Comparison of ENCODE assay signal across 20 cellular contexts in the genomic region with DNA sequence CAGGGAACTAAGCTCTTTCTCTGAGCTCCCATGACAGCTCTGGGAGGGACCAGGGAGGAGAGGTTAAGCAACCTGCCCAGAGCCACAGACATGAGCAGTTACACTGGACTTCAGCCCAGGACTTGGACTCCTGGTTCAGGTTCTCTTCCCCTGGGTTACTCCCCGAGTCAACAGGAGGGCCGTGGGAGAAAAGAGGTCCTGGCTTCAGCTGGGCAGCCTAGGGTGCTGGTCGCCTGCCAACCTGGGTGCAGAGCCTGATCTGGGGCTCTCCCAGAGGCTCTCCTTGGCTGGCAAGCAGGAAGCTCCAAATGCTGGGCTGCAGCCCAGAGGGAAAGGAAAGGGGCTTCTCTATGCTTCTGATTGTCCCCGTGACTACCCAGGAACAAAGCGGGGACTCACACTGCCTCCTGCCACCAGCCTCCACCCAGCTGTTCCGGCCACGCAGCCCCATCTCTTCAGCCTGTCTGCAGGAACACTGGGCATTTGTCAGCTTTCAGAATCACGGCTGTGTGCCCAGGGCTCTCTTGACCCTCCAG.
DNase-seq lines count a peak whose midpoint lies in the region; ATAC-seq and TF ChIP-seq lines count a peak whose summit lies in the region.
"Had no signal": no experiment of that assay in that cellular context is flagged by ENCODE, and none has a peak within 500 bp of the region (broad histone marks: within the 10 kb centered on the region; RNA-seq: fewer than 3 reads in every experiment).

No MANE protein-coding gene starts in this region.

- no peak overlapping the region for H3K9ac ChIP-seq in mammary epithelial cell (ENCODE audit: insufficient read depth, low read length)

- TF ChIP-seq CTCF in MCF 10A (IDR thresholded peaks at IDR 0.05; ENCODE audit: unreplicated experiment) (no peak), mammary epithelial cell (conservative IDR thresholded peaks at IDR 0.05 in 1 of 2, IDR thresholded peaks at IDR 0.05 in 1 of 2; ENCODE audit: extremely low read depth in 1 of 2, insufficient read depth in 1 of 2, low read depth in 1 of 2, low read length in 2 of 2) (no peak), mucosa of descending colon (IDR thresholded peaks at IDR 0.05) (no peak), transverse colon (IDR thresholded peaks at IDR 0.05) (no peak), endothelial cell (IDR thresholded peaks at IDR 0.05; ENCODE audit: unreplicated experiment) (no peak)

- H3K9me3 ChIP-seq in mammary epithelial cell (replicated peaks; ENCODE audit: insufficient read depth, low read length) (no peaks in the 10 kb centered on the region), mucosa of descending colon (no peaks in the 10 kb centered on the region), transverse colon (no peaks in the 10 kb centered on the region)
- H3K9me3 ChIP-seq: ovary, vagina had no signal

- no peaks in the 10 kb centered on the region for H3K36me3 Mint-ChIP-seq in MCF 10A (ENCODE audit: insufficient read depth, unreplicated experiment)
- no peaks in the 10 kb centered on the region for H3K36me3 Mint-ChIP-seq in endothelial cell (ENCODE audit: low read depth, unreplicated experiment)

- H4K20me1 ChIP-seq in mammary epithelial cell (ENCODE audit: insufficient read depth, low read length): no peaks in the 10 kb centered on the region

- no peak for TF ChIP-seq EP300 in transverse colon (IDR thresholded peaks at IDR 0.05; ENCODE audit: low read depth)

- WGBS in mammary epithelial cell (ENCODE audit: low coverage, missing lambda C conversion rate): 90% methylated on average over 4 of the region's 8 CpGs
- 75% methylated on average over 8 of the region's 8 CpGs; no CpG with 5 or more reads in 1 of the 2 donors for whole genome bisulfite sequencing in transverse colon (ENCODE audit: low coverage in 1 of 2), 2 donors

- H3K9me3 Mint-ChIP-seq in MCF 10A (ENCODE audit: unreplicated experiment) (no peaks in the 10 kb centered on the region), endothelial cell (ENCODE audit: unreplicated experiment) (no peaks in the 10 kb centered on the region)
- H3K9me3 Mint-ChIP-seq: CD4-positive, CD25-positive, alpha-beta regulatory T cell had no signal

- dilution Hi-C loops in mammary epithelial cell (cut with HindIII; ENCODE audit: low sequenced_read_pairs): no loop called here

- BruUV-seq in MCF 10A (replicated peaks; lab: Mats Ljungman, UMichigan) (no TSS peak), mammary epithelial cell (replicated peaks; lab: Mats Ljungman, UMichigan) (no TSS peak)

- H3K79me2 ChIP-seq in mammary epithelial cell (ENCODE audit: insufficient read depth, low read length): no peaks in the 10 kb centered on the region

- H3K4me3 Mint-ChIP-seq in MCF 10A (ENCODE audit: unreplicated experiment) (no peak overlapping the region), endothelial cell (ENCODE audit: unreplicated experiment) (no peak overlapping the region)
- H3K4me3 Mint-ChIP-seq: CD4-positive, CD25-positive, alpha-beta regulatory T cell had no signal

- H3K27me3 ChIP-seq in mammary epithelial cell (ENCODE audit: insufficient read depth, low read length) (no peaks in the 10 kb centered on the region), transverse colon (no peaks in the 10 kb centered on the region)
- H3K27me3 ChIP-seq: ovary, vagina had no signal

- no peaks in the 10 kb centered on the region for H3K36me3 ChIP-seq in mammary epithelial cell (ENCODE audit: insufficient read depth, low read length)
- H3K36me3 ChIP-seq in mucosa of descending colon (ENCODE audit: low read depth): no peaks in the 10 kb centered on the region
- H3K36me3 ChIP-seq in transverse colon: no peaks in the 10 kb centered on the region
- H3K36me3 ChIP-seq: ovary, vagina had no signal

- in situ Hi-C loops in mammary epithelial cell (cut with MboI; ENCODE audit: low sequenced_read_pairs in 2 of 2) (loop anchor here in 1 of 2 donors (25.0 kb wide), 1 partner anchor 115 kb away; no protein-coding TSS in a partner anchor), transverse colon (cut with MboI; ENCODE audit: low pct_ligation_motif_present in 1 of 4, low pct_unique_long_range_greater_than_20kb in 1 of 4, low sequenced_read_pairs in 3 of 4) (no loop called here)

- POLR2A ChIA-PET in MCF 10A (lab: Yijun Ruan, JAX): no interaction called here

- DNase-seq in MCF 10A (ENCODE audit: unreplicated experiment) (peak; percentile 14), mammary epithelial cell (no peak), left cardiac atrium (no peak), mucosa of descending colon (no peak), superior temporal gyrus (ENCODE audit: extremely low spot score) (peak; percentile 97), T-helper 1 cell (no peak), transverse colon (no peak), endothelial cell (ENCODE audit: low spot score) (no peak)
- DNase-seq: activated CD4-positive, CD25-positive, alpha-beta regulatory T cell treated with anti-CD3 and anti-CD28 coated beads, Interleukin-2, amount 50 U/mL, for 72 hours; activated effector memory CD4-positive, alpha-beta T cell treated with Interleukin-2 at 50 U/mL for 16 hours; amniotic stem cell; CD4-positive, CD25-positive, alpha-beta regulatory T cell; DMS79; foreskin fibroblast; NCI-H1436 treated with DMSO at 0.1 percent for 48 hours; ovary; SIG-M5; stimulated activated CD4-positive, alpha-beta T cell treated with anti-CD3 and anti-CD28 coated beads, Interleukin-12 subunit alpha, Interleukin-12 subunit beta, amount 100 ng/mL, for 4 hours; stimulated activated naive CD4-positive, alpha-beta T cell treated with Interleukin-2 at 50 U/mL for 16 hours had no signal

- intact Hi-C loops in MCF 10A (cut with micrococcal nuclease): no loop called here
- intact Hi-C loops in mammary epithelial cell (cut with micrococcal nuclease): no loop called here
- intact Hi-C loops in left cardiac atrium (cut with DNase I): no loop called here
- intact Hi-C loops in mucosa of descending colon (cut with DNase I, micrococcal nuclease): no loop called here
- intact Hi-C loops in transverse colon (cut with DNase I; ENCODE audit: low total_unique reads): no loop called here

- peaks cover 8% of the 10 kb centered on the region for H3K4me1 Mint-ChIP-seq in MCF 10A (ENCODE audit: insufficient read depth, unreplicated experiment)
- peaks cover 7% of the 10 kb centered on the region for H3K4me1 Mint-ChIP-seq in endothelial cell (ENCODE audit: unreplicated experiment)

- H3K27ac Mint-ChIP-seq in MCF 10A (ENCODE audit: low read depth, unreplicated experiment) (no peak overlapping the region), endothelial cell (ENCODE audit: unreplicated experiment) (no peak overlapping the region)

- ATAC-seq in left cardiac atrium (peak; percentile 42 to 49), mucosa of descending colon (peak; percentile 52)

- CTCF ChIA-PET in MCF 10A (lab: Yijun Ruan, JAX): interaction anchor here (0.6 to 0.9 kb wide), 3 partner anchors 200 to 261 kb away, joined by 3 to 4 read pairs (median 3); no protein-coding TSS in a partner anchor
- CTCF ChIA-PET in mammary epithelial cell (lab: Charles Lee; ENCODE audit: low non-redundant PET): no interaction called here

- no peak overlapping the region for H3K4me3 ChIP-seq in mammary epithelial cell (replicated peaks in 1 of 3; ENCODE audit: insufficient read depth in 1 of 3, low read depth in 2 of 3, low read length in 3 of 3)
- no peak overlapping the region for H3K4me3 ChIP-seq in mucosa of descending colon
- no peak overlapping the region for H3K4me3 ChIP-seq in transverse colon
- H3K4me3 ChIP-seq: ovary, vagina had no signal

- H3K27me3 Mint-ChIP-seq in MCF 10A (ENCODE audit: insufficient read depth, unreplicated experiment): no peaks in the 10 kb centered on the region
- no peaks in the 10 kb centered on the region for H3K27me3 Mint-ChIP-seq in endothelial cell (ENCODE audit: unreplicated experiment)
- H3K27me3 Mint-ChIP-seq: CD4-positive, CD25-positive, alpha-beta regulatory T cell had no signal

- H3K4me1 ChIP-seq in mammary epithelial cell (ENCODE audit: insufficient read depth, low read length) (no peaks in the 10 kb centered on the region), mucosa of descending colon (ENCODE audit: low read depth) (no peaks in the 10 kb centered on the region), transverse colon (peaks cover 0 to under 1% (median 0%) of the 10 kb centered on the region in 4 donors)

- no peak overlapping the region for H2AFZ ChIP-seq in mammary epithelial cell (ENCODE audit: low read depth, low read length)

- no peak overlapping the region for H3K4me2 ChIP-seq in mammary epithelial cell (ENCODE audit: insufficient read depth, low read depth, low read length)

- TF ChIP-seq POLR2A in transverse colon (IDR thresholded peaks at IDR 0.05): no peak

- H3K27ac ChIP-seq in mammary epithelial cell (ENCODE audit: insufficient read depth, low read depth, low read length) (no peak overlapping the region), transverse colon (no peak overlapping the region)
- H3K27ac ChIP-seq: ovary, vagina had no signal

Comparison
In these comparisons a context has a peak if more than half of its experiments do, and no peak if none do; other contexts are left out.
1. DNase-seq: peak in MCF 10A (single experiment) and superior temporal gyrus (single experiment); none in mammary epithelial cell (single experiment), left cardiac atrium (single experiment), mucosa of descending colon (0 of 3), T-helper 1 cell (0 of 5), transverse colon (single experiment) and endothelial cell (single experiment).